8 cellular contexts compared by ENCODE assay signal in genomic region chr1:40316595-40317393, GRCh38. TPM values are rescaled to one million over a fixed set of nuclear protein-coding genes. Genes with fewer than 3 reads are reported as not detected.
DNase-seq lines count a peak whose midpoint lies in the region; ATAC-seq, FAIRE-seq and TF ChIP-seq lines count a peak whose summit lies in the region.

TSS of gene COL9A2 (minus strand) at chr1:40317286. CDS start at chr1:40317197, 89 bp downstream.

- peak within 1 kb of the TSS; percentile 99 for H3K4me2 ChIP-seq in BLaER1

- DNase-seq in HTR-8/SVneo (ENCODE audit: insufficient read length, low spot score) (peak; percentile 26), body of pancreas (peak; percentile 38 to 64 (median 49)), immature natural killer cell (peak; percentile 62 to 69 (median 65)), small intestine (peak; percentile 5), KG1 (lab: John Stamatoyannopoulos, UW) (no peak)
- DNase-seq in T-helper 2 cell treated with Interferon-gamma antibody and Interleukin-4, amounts not matched to agents 5 μg/mL and 100 μg/mL, for 36 hours (ENCODE audit: low spot score) = peak; percentile 63

- no peak for TF ChIP-seq CTCF in body of pancreas (IDR thresholded peaks at IDR 0.05)

- no peaks in the 10 kb centered on the region for H3K36me3 Mint-ChIP-seq in T-helper 2 cell treated with Interferon-gamma antibody and Interleukin-4, amounts not matched to agents 5 μg/mL and 100 μg/mL, for 36 hours (ENCODE audit: low read depth)
- no peaks in the 10 kb centered on the region for H3K36me3 Mint-ChIP-seq in immature natural killer cell

- H3K4me1 ChIP-seq in BLaER1 (peaks cover 55% of the 10 kb centered on the region), body of pancreas (peaks cover 28% of the 10 kb centered on the region), small intestine (ENCODE audit: control insufficient read depth in 2 of 2, insufficient read depth in 1 of 2, low read depth in 1 of 2, low read length in 1 of 2) (peaks cover 0 to 3% of the 10 kb centered on the region in 2 donors)

- H3K36me3 ChIP-seq in BLaER1 (no peaks in the 10 kb centered on the region), body of pancreas (replicated peaks in 1 of 2; ENCODE audit: insufficient read depth in 1 of 2, low read depth in 2 of 2) (no peaks in the 10 kb centered on the region), small intestine (ENCODE audit: control insufficient read depth in 2 of 2, insufficient read depth in 2 of 2, low read length in 2 of 2) (no peaks in the 10 kb centered on the region)

- peaks cover 24% of the 10 kb centered on the region for H3K27me3 ChIP-seq in BLaER1
- peaks cover 0 to 7% of the 10 kb centered on the region in 2 donors for H3K27me3 ChIP-seq in body of pancreas
- peaks cover 4 to 6% of the 10 kb centered on the region in 2 donors for H3K27me3 ChIP-seq in small intestine (ENCODE audit: control insufficient read depth in 2 of 2, insufficient read depth in 2 of 2, low read length in 2 of 2)

- H3K27me3 Mint-ChIP-seq in T-helper 2 cell treated with Interferon-gamma antibody and Interleukin-4, amounts not matched to agents 5 μg/mL and 100 μg/mL, for 36 hours (ENCODE audit: low read depth) = peaks cover 29% of the 10 kb centered on the region
- H3K27me3 Mint-ChIP-seq in immature natural killer cell (ENCODE audit: low read depth in 3 of 3) = peaks cover 10 to 22% (median 13%) of the 10 kb centered on the region in 3 donors

- H3K9me3 ChIP-seq in BLaER1 (no peaks in the 10 kb centered on the region), body of pancreas (no peaks in the 10 kb centered on the region), small intestine (ENCODE audit: control insufficient read depth, low read depth) (no peaks in the 10 kb centered on the region)

- FAIRE-seq in HTR-8/SVneo (lab: Jason Lieb, UNC) (no peak), small intestine (lab: Jason Lieb, UNC) (no peak)

- H3K27ac ChIP-seq in BLaER1 (peak within 1 kb of the TSS; percentile 85), body of pancreas (no peak within 1 kb of the TSS), small intestine (ENCODE audit: low read depth in 1 of 2, low read length in 1 of 2) (no peak within 1 kb of the TSS)

- no peak within 1 kb of the TSS for H3K27ac Mint-ChIP-seq in T-helper 2 cell treated with Interferon-gamma antibody and Interleukin-4, amounts not matched to agents 5 μg/mL and 100 μg/mL, for 36 hours
- peak within 1 kb of the TSS in 2 of 6 donors; percentile 57 to 68 for H3K27ac Mint-ChIP-seq in immature natural killer cell

- peak within 1 kb of the TSS; percentile 76 for H3K9ac ChIP-seq in BLaER1

- H3K4me3 ChIP-seq in BLaER1 (peak within 1 kb of the TSS; percentile 68), body of pancreas (peak within 1 kb of the TSS in 1 of 2 donors; percentile 37), small intestine (ENCODE audit: low read depth in 1 of 2, low read length in 2 of 2) (peak within 1 kb of the TSS in 1 of 2 donors; percentile 43)

- peak within 1 kb of the TSS; percentile 80 for H3K4me3 Mint-ChIP-seq in T-helper 2 cell treated with Interferon-gamma antibody and Interleukin-4, amounts not matched to agents 5 μg/mL and 100 μg/mL, for 36 hours
- H3K4me3 Mint-ChIP-seq in immature natural killer cell = peak within 1 kb of the TSS; percentile 79 to 94 (median 90)

- no peaks in the 10 kb centered on the region for H4K20me1 ChIP-seq in BLaER1

- TF ChIP-seq POLR2A in body of pancreas (IDR thresholded peaks at IDR 0.05) = peak in 1 of 3 donors; percentile 4

- H3K4me1 Mint-ChIP-seq in T-helper 2 cell treated with Interferon-gamma antibody and Interleukin-4, amounts not matched to agents 5 μg/mL and 100 μg/mL, for 36 hours (ENCODE audit: low read depth) = peaks cover 35% of the 10 kb centered on the region
- H3K4me1 Mint-ChIP-seq in immature natural killer cell = peaks cover 18% of the 10 kb centered on the region in 2 donors

- no peaks in the 10 kb centered on the region for H3K9me3 Mint-ChIP-seq in T-helper 2 cell treated with Interferon-gamma antibody and Interleukin-4, amounts not matched to agents 5 μg/mL and 100 μg/mL, for 36 hours
- H3K9me3 Mint-ChIP-seq in immature natural killer cell = no peaks in the 10 kb centered on the region

- peak; percentile 57 for ATAC-seq in body of pancreas
- ATAC-seq in HG03045 (IDR thresholded peaks at IDR 0.05; ENCODE audit: unreplicated experiment) = no peak

- intact Hi-C loops in body of pancreas (cut with DNase I) = no loop called here

- WGBS in body of pancreas, 2 donors = 1% methylated on average over 58 of the region's 84 CpGs; no CpG with 5 or more reads in 1 of the 2 donors
- 0 to 2% (median 1%) methylated on average over 47 to 84 of the region's 84 CpGs for WGBS in small intestine, 3 donors

RNA-seq across cellular contexts. Expression of gene COL9A2, which starts in this region (rescaled TPM):
- 10 to 100 TPM in 1 of 2 donors, 1 to 10 TPM in 1; 2.3 to 59.1 TPM for total RNA-seq in body of pancreas
- polyA plus RNA-seq in immature natural killer cell (1 to 10 TPM in 2 of 3 donors, not detected in 1; 1.8 to 2.2 TPM), small intestine (1 to 10 TPM in 2 of 3 donors, not detected in 1; 2.4 to 4.8 TPM)
